ENCODE assay signal across 8 cellular contexts in genomic region chr2:41966431-41966893, GRCh38.
DNase-seq lines count a peak whose midpoint lies in the region; ATAC-seq and TF ChIP-seq lines count a peak whose summit lies in the region.
"Had no signal": no experiment of that assay in that cellular context is flagged by ENCODE, and none has a peak within 500 bp of the region (broad histone marks: within the 10 kb centered on the region; RNA-seq: fewer than 3 reads in every experiment).

No MANE protein-coding gene starts in this region.

- no peak overlapping the region for H3K4me3 ChIP-seq in right lobe of liver
- H3K4me3 ChIP-seq in thyroid gland (replicated peaks in 1 of 3), result no peak overlapping the region
- H3K4me3 ChIP-seq: cardiac muscle cell had no signal

- peaks cover 0 to 19% (median 0%) of the 10 kb centered on the region in 4 donors for H3K4me1 ChIP-seq in right lobe of liver
- H3K4me1 ChIP-seq in thyroid gland, result peaks cover 42 to 49% of the 10 kb centered on the region in 2 donors

- no peaks in the 10 kb centered on the region for H3K9me3 ChIP-seq in right lobe of liver
- no peaks in the 10 kb centered on the region for H3K9me3 ChIP-seq in thyroid gland

- no peaks in the 10 kb centered on the region for H3K36me3 ChIP-seq in right lobe of liver
- no peaks in the 10 kb centered on the region for H3K36me3 ChIP-seq in thyroid gland
- H3K36me3 ChIP-seq: cardiac muscle cell had no signal

- ATAC-seq in right lobe of liver (peak; percentile 74 to 88 (median 76)), HG03139 (IDR thresholded peaks at IDR 0.05; ENCODE audit: unreplicated experiment) (no peak), HG03439 (IDR thresholded peaks at IDR 0.05; ENCODE audit: unreplicated experiment) (no peak)

- H3K27ac ChIP-seq in cingulate gyrus (ENCODE audit: low read depth, low read length) (peak overlapping the region; percentile 87), right lobe of liver (peak overlapping the region in 2 of 3 donors; percentile 73 to 80), thyroid gland (peak overlapping the region; percentile 69 to 95 (median 79))
- H3K27ac ChIP-seq: cardiac muscle cell had no signal

- TF ChIP-seq POLR2A in right lobe of liver (IDR thresholded peaks at IDR 0.05) (peak; percentile 29), thyroid gland (IDR thresholded peaks at IDR 0.05) (peak in 1 of 2 donors; percentile 12)

- no peak for TF ChIP-seq CTCF in right lobe of liver (IDR thresholded peaks at IDR 0.05)
- no peak for TF ChIP-seq CTCF in thyroid gland (IDR thresholded peaks at IDR 0.05)

- intact Hi-C loops in right lobe of liver (cut with DNase I) (no loop called here), thyroid gland (cut with DNase I) (no loop called here)

- H3K27me3 ChIP-seq in right lobe of liver, result no peaks in the 10 kb centered on the region
- no peaks in the 10 kb centered on the region for H3K27me3 ChIP-seq in thyroid gland
- H3K27me3 ChIP-seq: cardiac muscle cell had no signal

- WGBS in right lobe of liver (ENCODE audit: insufficient coverage, low coverage, low lambda C conversion rate, missing lambda C conversion rate), result 19% methylated on average over 8 of the region's 10 CpGs
- 11 to 13% methylated on average over 4 to 5 of the region's 10 CpGs for WGBS in thyroid gland, 2 donors

- DNase-seq in MV-4-11 (lab: John Stamatoyannopoulos, UW) (peak; percentile 81), right lobe of liver (peak; percentile 71 to 81 (median 80)), thyroid gland (peak; percentile 78 to 93), NCI-H2171 (lab: John Stamatoyannopoulos, UW) (no peak)

Comparison
In these comparisons a context has a peak if more than half of its experiments do, and no peak if none do; other contexts are left out.
1. ATAC-seq: peak in right lobe of liver (4 of 4); none in HG03139 (single experiment) and HG03439 (single experiment).
2. Peak in every context shown above with its lines, with median percentiles within 50 percentile points of each other: H3K27ac ChIP-seq.